25 cellular contexts compared by ENCODE assay signal in genomic region chr5:54571462-54571861, GRCh38.
"Had no signal": no experiment of that assay in that cellular context is flagged by ENCODE, and none has a peak within 500 bp of the region (broad histone marks: within the 10 kb centered on the region; RNA-seq: fewer than 3 reads in every experiment).

No MANE protein-coding gene starts in this region.

- H3K4me3 ChIP-seq: esophagus squamous epithelium, heart right ventricle, lung, SK-N-MC, spleen, suprapubic skin, tibial artery had no signal

- H3K27me3 Mint-ChIP-seq: activated naive CD8-positive, alpha-beta T cell treated with anti-CD3 and anti-CD28 coated beads for 36 hours; dendritic cell treated with granulocyte-macrophage colony-stimulating factor and Interleukin-4, amounts not matched to agents 40 ng/mL and 50 ng/mL, for 4 days had no signal

- H3K36me3 Mint-ChIP-seq: activated naive CD8-positive, alpha-beta T cell treated with anti-CD3 and anti-CD28 coated beads for 36 hours; mesothelial cell of epicardium had no signal

- H3K27me3 ChIP-seq: heart right ventricle, spleen, suprapubic skin, tibial artery had no signal

- H3K27ac ChIP-seq: esophagus squamous epithelium, parathyroid adenoma, SK-N-MC, spleen, suprapubic skin, VCaP had no signal

- H3K27ac Mint-ChIP-seq: activated naive CD4-positive, alpha-beta T cell treated with anti-CD3 and anti-CD28 coated beads for 36 hours; activated naive CD8-positive, alpha-beta T cell treated with anti-CD3 and anti-CD28 coated beads for 36 hours; dendritic cell treated with granulocyte-macrophage colony-stimulating factor and Interleukin-4, amounts not matched to agents 40 ng/mL and 50 ng/mL, for 4 days; immature natural killer cell; mesothelial cell of epicardium; naive thymus-derived CD4-positive, alpha-beta T cell; T-helper 1 cell treated with Interleukin-12 subunit alpha and Interleukin-12 subunit beta and Interleukin-4 antibody, amounts not matched to agents 30 μg/mL and 1 μg/mL, for 36 hours had no signal

- H3K9ac ChIP-seq: parathyroid adenoma had no signal

- H3K9me3 ChIP-seq: esophagus squamous epithelium, heart right ventricle, spleen, suprapubic skin, tibial artery had no signal

- H3K79me2 ChIP-seq: parathyroid adenoma had no signal

- H3K36me3 ChIP-seq: esophagus squamous epithelium, heart right ventricle, spleen, suprapubic skin, tibial artery had no signal

- H3K4me1 ChIP-seq: parathyroid adenoma had no signal

- H2AFZ ChIP-seq: parathyroid adenoma had no signal

- DNase-seq: activated CD4-positive, alpha-beta T cell treated with anti-CD3 and anti-CD28 coated beads for 48 hours; activated CD4-positive, alpha-beta T cell treated with anti-CD3 and anti-CD28 coated beads, Interleukin-2, amount 50 U/mL, for 48 hours; activated CD8-positive, alpha-beta memory T cell treated with anti-CD3 and anti-CD28 coated beads for 24 hours; activated effector memory CD4-positive, alpha-beta T cell treated with Interleukin-2 at 50 U/mL for 16 hours; activated naive CD4-positive, alpha-beta T cell treated with anti-CD3 and anti-CD28 coated beads for 36 hours; activated naive CD8-positive, alpha-beta T cell treated with anti-CD3 and anti-CD28 coated beads for 36 hours; esophagus squamous epithelium; foreskin melanocyte; immature natural killer cell; kidney; naive thymus-derived CD4-positive, alpha-beta T cell; spleen; stimulated activated naive CD4-positive, alpha-beta T cell; T-helper 9 cell had no signal

- H3K4me1 Mint-ChIP-seq: mesothelial cell of epicardium had no signal

- ATAC-seq: activated CD4-positive, CD25-positive, alpha-beta regulatory T cell treated with anti-CD3 and anti-CD28 coated beads, Interleukin-2, amount 50 U/mL, for 24 hours; naive thymus-derived CD4-positive, alpha-beta T cell had no signal

- H3K9me3 Mint-ChIP-seq: activated naive CD4-positive, alpha-beta T cell treated with anti-CD3 and anti-CD28 coated beads for 36 hours; activated naive CD8-positive, alpha-beta T cell treated with anti-CD3 and anti-CD28 coated beads for 36 hours; immature natural killer cell; mesothelial cell of epicardium; T-helper 1 cell treated with Interleukin-12 subunit alpha and Interleukin-12 subunit beta and Interleukin-4 antibody, amounts not matched to agents 30 μg/mL and 1 μg/mL, for 36 hours had no signal

- H3K4me3 Mint-ChIP-seq: activated naive CD4-positive, alpha-beta T cell treated with anti-CD3 and anti-CD28 coated beads for 36 hours; activated naive CD8-positive, alpha-beta T cell treated with anti-CD3 and anti-CD28 coated beads for 36 hours; dendritic cell treated with granulocyte-macrophage colony-stimulating factor and Interleukin-4, amounts not matched to agents 40 ng/mL and 50 ng/mL, for 4 days; immature natural killer cell; mesothelial cell of epicardium; naive thymus-derived CD4-positive, alpha-beta T cell; T-helper 1 cell treated with Interleukin-12 subunit alpha and Interleukin-12 subunit beta and Interleukin-4 antibody, amounts not matched to agents 30 μg/mL and 1 μg/mL, for 36 hours had no signal
